Comparison of ENCODE assay signal across 1 cellular context in the genomic region with DNA sequence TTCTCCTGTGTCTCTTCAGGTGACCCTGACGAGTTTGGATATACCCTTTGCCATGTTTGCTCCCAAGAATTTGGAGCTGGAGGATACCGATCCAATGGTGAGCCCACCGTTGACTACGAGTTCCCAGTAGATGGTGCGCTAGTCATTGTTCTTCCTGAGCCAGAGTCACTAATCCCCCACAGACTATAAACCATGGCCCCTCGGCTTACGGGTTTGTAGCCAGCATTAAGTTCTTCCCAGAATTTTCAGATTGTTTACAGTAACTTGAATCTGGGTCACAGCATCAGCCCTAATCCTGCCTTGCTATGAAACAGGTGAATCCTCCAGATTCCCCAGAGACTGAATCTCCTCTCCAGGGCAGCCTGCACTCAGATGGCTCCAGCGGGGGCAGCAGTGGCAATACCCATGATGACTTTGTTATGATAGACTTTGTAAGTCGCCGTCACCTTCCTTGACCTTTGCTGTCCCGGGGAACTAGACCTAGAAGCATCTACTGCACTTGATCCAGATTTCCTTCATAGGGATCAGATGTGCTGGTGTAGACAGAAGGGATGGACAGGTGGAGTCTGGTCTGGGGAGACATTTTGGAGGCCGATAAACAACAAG.
TF ChIP-seq lines count a peak whose summit lies in the region.

No MANE protein-coding gene starts in this region.

TF ChIP-seq in IMR-90, 13 proteins besides CTCF, POLR2A, EP300 and RAD21:
- TF ChIP-seq CEBPB (IDR thresholded peaks at IDR 0.05; ENCODE audit: low read depth, low read length): no peak
- no peak for TF ChIP-seq MAZ (IDR thresholded peaks at IDR 0.05; ENCODE audit: borderline replicate concordance, low read depth, low read length)
- TF ChIP-seq BHLHE40 (IDR thresholded peaks at IDR 0.05; ENCODE audit: low read depth, low read length): no peak
- TF ChIP-seq RCOR1 (IDR thresholded peaks at IDR 0.05; ENCODE audit: insufficient replicate concordance, low read length): no peak
- TF ChIP-seq SMC3 (IDR thresholded peaks at IDR 0.05; ENCODE audit: low read depth, low read length): no peak
- no peak for TF ChIP-seq NFE2L2 (IDR thresholded peaks at IDR 0.05; ENCODE audit: low read depth, low read length)
- no peak for TF ChIP-seq MXI1 (IDR thresholded peaks at IDR 0.05; ENCODE audit: borderline replicate concordance, low read depth, low read length)
- TF ChIP-seq MAFK (IDR thresholded peaks at IDR 0.05; ENCODE audit: low read depth, low read length): no peak
- no peak for TF ChIP-seq FOS (IDR thresholded peaks at IDR 0.05; ENCODE audit: low read depth, low read length)
- TF ChIP-seq USF2 (IDR thresholded peaks at IDR 0.05; ENCODE audit: low read depth, low read length): no peak
- TF ChIP-seq RFX5 (IDR thresholded peaks at IDR 0.05; ENCODE audit: low read depth, low read length): no peak
- TF ChIP-seq CHD1 (IDR thresholded peaks at IDR 0.05; ENCODE audit: low read depth, low read length): no peak
- TF ChIP-seq, protein P1, sequence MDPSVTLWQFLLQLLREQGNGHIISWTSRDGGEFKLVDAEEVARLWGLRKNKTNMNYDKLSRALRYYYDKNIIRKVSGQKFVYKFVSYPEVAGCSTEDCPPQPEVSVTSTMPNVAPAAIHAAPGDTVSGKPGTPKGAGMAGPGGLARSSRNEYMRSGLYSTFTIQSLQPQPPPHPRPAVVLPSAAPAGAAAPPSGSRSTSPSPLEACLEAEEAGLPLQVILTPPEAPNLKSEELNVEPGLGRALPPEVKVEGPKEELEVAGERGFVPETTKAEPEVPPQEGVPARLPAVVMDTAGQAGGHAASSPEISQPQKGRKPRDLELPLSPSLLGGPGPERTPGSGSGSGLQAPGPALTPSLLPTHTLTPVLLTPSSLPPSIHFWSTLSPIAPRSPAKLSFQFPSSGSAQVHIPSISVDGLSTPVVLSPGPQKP (IDR thresholded peaks at IDR 0.05; ENCODE audit: borderline replicate concordance, low read depth, low read length): no peak
